8 cellular contexts compared by ENCODE assay signal in genomic region chr15:101277943-101278564, GRCh38. TPM values are rescaled to one million over a fixed set of nuclear protein-coding genes. Genes with fewer than 3 reads are reported as not detected.
DNase-seq lines count a peak whose midpoint lies in the region; ATAC-seq and TF ChIP-seq lines count a peak whose summit lies in the region.

No MANE protein-coding gene starts in this region.

- POLR2A ChIA-PET in naive thymus-derived CD8-positive, alpha-beta T cell (lab: Charles Lee): interaction anchor here (1.6 kb wide), 1 partner anchor 16 kb away, joined by 10 read pairs; the partner anchor contains the start of gene SNRPA1

- no peak overlapping the region for H3K27ac ChIP-seq in BLaER1

- H3K4me1 ChIP-seq in BLaER1: peaks cover 18% of the 10 kb centered on the region

- peak overlapping the region; percentile 80 for H3K4me2 ChIP-seq in BLaER1

- H3K4me1 Mint-ChIP-seq in chondrocyte (ENCODE audit: low read depth): peaks cover 18% of the 10 kb centered on the region
- peaks cover 7 to 27% (median 20%) of the 10 kb centered on the region in 4 donors for H3K4me1 Mint-ChIP-seq in naive thymus-derived CD8-positive, alpha-beta T cell

- no peaks in the 10 kb centered on the region for H3K9me3 Mint-ChIP-seq in chondrocyte (ENCODE audit: low read depth)
- H3K9me3 Mint-ChIP-seq in naive thymus-derived CD8-positive, alpha-beta T cell: no peaks in the 10 kb centered on the region

- DNase-seq in LHCN-M2 (ENCODE audit: low read depth) (peak; percentile 52), chondrocyte (ENCODE audit: low spot score) (no peak), HuH-7.5 (ENCODE audit: low spot score) (no peak), SW480 (ENCODE audit: low spot score) (no peak), sciatic nerve (ENCODE audit: low spot score) (no peak)
- DNase-seq in naive thymus-derived CD8-positive, alpha-beta T cell: no peak
- DNase-seq in stimulated activated naive CD4-positive, alpha-beta T cell (lab: John Stamatoyannopoulos, UW): no peak

- intact Hi-C loops in sciatic nerve (cut with DNase I): no loop called here

- peaks cover 65% of the 10 kb centered on the region for H4K20me1 ChIP-seq in BLaER1

- no peaks in the 10 kb centered on the region for H3K27me3 ChIP-seq in BLaER1

- peak overlapping the region; percentile 99 for H3K4me3 Mint-ChIP-seq in chondrocyte (ENCODE audit: unreplicated experiment)
- H3K4me3 Mint-ChIP-seq in naive thymus-derived CD8-positive, alpha-beta T cell: peak overlapping the region; percentile 85 to 100 (median 90)

- H3K4me3 ChIP-seq in BLaER1: peak overlapping the region; percentile 92

- H3K27ac Mint-ChIP-seq in chondrocyte (ENCODE audit: unreplicated experiment): peak overlapping the region; percentile 90
- H3K27ac Mint-ChIP-seq in naive thymus-derived CD8-positive, alpha-beta T cell: peak overlapping the region; percentile 61 to 95 (median 92)

- ATAC-seq in naive thymus-derived CD8-positive, alpha-beta T cell: no peak
- no peak for ATAC-seq in sciatic nerve

- no peak overlapping the region for H3K9ac ChIP-seq in BLaER1

- no peak for TF ChIP-seq CTCF in chondrocyte (IDR thresholded peaks at IDR 0.05)

- H3K27me3 Mint-ChIP-seq in chondrocyte (ENCODE audit: low read depth): no peaks in the 10 kb centered on the region
- H3K27me3 Mint-ChIP-seq in naive thymus-derived CD8-positive, alpha-beta T cell: no peaks in the 10 kb centered on the region

- H3K9me3 ChIP-seq in BLaER1: no peaks in the 10 kb centered on the region

- peaks cover 23% of the 10 kb centered on the region for H3K36me3 Mint-ChIP-seq in chondrocyte (ENCODE audit: low read depth)
- peaks cover 8 to 52% (median 17%) of the 10 kb centered on the region in 3 donors for H3K36me3 Mint-ChIP-seq in naive thymus-derived CD8-positive, alpha-beta T cell

- peaks cover 75% of the 10 kb centered on the region for H3K36me3 ChIP-seq in BLaER1

RNA-seq across cellular contexts. Expression of gene SELENOS, which starts 0.8 kb away (rescaled TPM):
- total RNA-seq in LHCN-M2 (2014; rRNA removed) (58.7 and 73.5 TPM in 2 replicates), chondrocyte (68.0 to 87.8 TPM (median 84.8 TPM) in 3 replicates), sciatic nerve (74.4 TPM)
- 56.2 TPM for polyA plus RNA-seq in LHCN-M2 (2012)
- 10 to 100 TPM; 26.7 to 30.6 TPM for total RNA-seq in naive thymus-derived CD8-positive, alpha-beta T cell
- 10 to 100 TPM; 38.8 to 64.4 (median 39.8) TPM for polyA plus RNA-seq in naive thymus-derived CD8-positive, alpha-beta T cell

RNA-seq across cellular contexts. Expression of gene SNRPA1, which starts 17.0 kb away (rescaled TPM):
- total RNA-seq in LHCN-M2 (2014; rRNA removed): 25.1 and 25.4 TPM in 2 replicates
- polyA plus RNA-seq in LHCN-M2 (2012): 42.7 TPM
- 35.5 to 68.0 TPM (median 35.7 TPM) in 3 replicates for total RNA-seq in chondrocyte
- total RNA-seq in naive thymus-derived CD8-positive, alpha-beta T cell: 100 to 1,000 TPM; 125 to 136 TPM
- polyA plus RNA-seq in naive thymus-derived CD8-positive, alpha-beta T cell: 10 to 100 TPM; 52.5 to 68.1 (median 58.1) TPM
- total RNA-seq in sciatic nerve: 43.8 TPM

RNA-seq across cellular contexts. Expression of gene CHSY1, which starts 26.2 kb away (rescaled TPM):
- total RNA-seq in LHCN-M2 (2014; rRNA removed): 20.5 and 21.8 TPM in 2 replicates
- 10.1 TPM for polyA plus RNA-seq in LHCN-M2 (2012)
- 41.2 to 60.9 TPM (median 58.5 TPM) in 3 replicates for total RNA-seq in chondrocyte
- total RNA-seq in naive thymus-derived CD8-positive, alpha-beta T cell: 10 to 100 TPM; 12.6 to 12.9 TPM
- 1 to 10 TPM in 2 of 3 donors, under 1 TPM in 1; 0.96 to 1.7 (median 1.6) TPM for polyA plus RNA-seq in naive thymus-derived CD8-positive, alpha-beta T cell
- 53.2 TPM for total RNA-seq in sciatic nerve
